1 cellular context compared by ENCODE assay signal in the genomic region with DNA sequence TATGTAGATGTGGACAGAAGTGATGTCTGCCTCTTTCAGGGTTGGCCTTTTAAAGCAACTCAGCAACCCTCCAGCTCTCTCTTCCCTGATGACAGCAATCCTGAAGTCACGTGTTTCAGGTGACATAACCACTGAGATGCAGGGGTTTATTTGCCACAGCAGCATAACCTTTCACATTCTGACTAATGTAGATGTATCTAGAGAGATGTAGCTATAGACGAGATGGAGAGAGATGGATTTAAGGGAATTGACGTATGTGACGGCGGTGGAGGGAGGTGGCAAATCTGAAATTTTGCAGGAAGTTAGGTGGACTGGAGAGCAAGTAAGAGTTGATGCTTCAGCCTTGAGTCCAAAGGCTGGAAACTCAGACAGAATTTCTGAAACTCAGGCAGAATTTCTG.
TF ChIP-seq lines count a peak whose summit lies in the region.

No MANE protein-coding gene starts in this region.

TF ChIP-seq in K562, 482 proteins besides CTCF, POLR2A, EP300 and RAD21 (continued from another document):
- TF ChIP-seq SMC3 (conservative IDR thresholded peaks at IDR 0.05; ENCODE audit: insufficient read depth, low read depth, low read length): no peak
- no peak for TF ChIP-seq ZNF212 (CRISPR knock-in tag; IDR thresholded peaks at IDR 0.05)
- no peak for TF ChIP-seq ERF (CRISPR knock-in tag; IDR thresholded peaks at IDR 0.05)
- TF ChIP-seq BCL6 (CRISPR knock-in tag; IDR thresholded peaks at IDR 0.05): no peak
- peak; percentile 81; the same call in 1 of the 2 replicates for TF ChIP-seq ZNF12 (CRISPR knock-in tag; IDR thresholded peaks at IDR 0.05)
